14 cellular contexts compared by ENCODE assay signal in genomic region chr10:131199646-131200045, GRCh38.
"Had no signal": no experiment of that assay in that cellular context is flagged by ENCODE, and none has a peak within 500 bp of the region (broad histone marks: within the 10 kb centered on the region; RNA-seq: fewer than 3 reads in every experiment).

No MANE protein-coding gene starts in this region.

- H3K4me3 Mint-ChIP-seq: activated naive CD8-positive, alpha-beta T cell treated with anti-CD3 and anti-CD28 coated beads, Interleukin-2, amount 10 ng/mL, durations not matched to agents 7 days and 5 days; activated T-cell treated with anti-CD3 and anti-CD28 coated beads, Interleukin-2, amount 50 U/mL, for 72 hours; mesothelial cell of epicardium; neural crest cell; stimulated activated effector memory CD8-positive, alpha-beta T cell treated with anti-CD3 and anti-CD28 coated beads, Interleukin-12 subunit alpha, Interleukin-12 subunit beta, amount 100 ng/mL, for 72 hours had no signal

- H3K27me3 Mint-ChIP-seq: activated naive CD8-positive, alpha-beta T cell treated with anti-CD3 and anti-CD28 coated beads, Interleukin-2, amount 10 ng/mL, durations not matched to agents 7 days and 5 days had no signal

- H3K9me3 Mint-ChIP-seq: activated naive CD8-positive, alpha-beta T cell treated with anti-CD3 and anti-CD28 coated beads, Interleukin-2, amount 10 ng/mL, durations not matched to agents 7 days and 5 days; activated T-cell treated with anti-CD3 and anti-CD28 coated beads, Interleukin-2, amount 50 U/mL, for 72 hours; mesothelial cell of epicardium; stimulated activated effector memory CD8-positive, alpha-beta T cell treated with anti-CD3 and anti-CD28 coated beads, Interleukin-12 subunit alpha, Interleukin-12 subunit beta, amount 100 ng/mL, for 72 hours had no signal

- DNase-seq: activated CD4-positive, alpha-beta T cell treated with anti-CD3 and anti-CD28 coated beads, Interleukin-2, amount 50 U/mL, for 48 hours; activated naive CD8-positive, alpha-beta T cell treated with anti-CD3 and anti-CD28 coated beads, Interleukin-2, amount 10 ng/mL, durations not matched to agents 7 days and 5 days; activated T-cell treated with anti-CD3 and anti-CD28 coated beads, Interleukin-2, amount 50 U/mL, for 72 hours; brain microvascular endothelial cell; cortex of kidney; effector CD4-positive, alpha-beta T cell; foreskin keratinocyte; kidney glomerular epithelial cell; T-helper 1 cell; T1000 had no signal

- H3K27ac Mint-ChIP-seq: activated naive CD8-positive, alpha-beta T cell treated with anti-CD3 and anti-CD28 coated beads, Interleukin-2, amount 10 ng/mL, durations not matched to agents 7 days and 5 days; activated T-cell treated with anti-CD3 and anti-CD28 coated beads, Interleukin-2, amount 50 U/mL, for 72 hours; mesothelial cell of epicardium; stimulated activated effector memory CD8-positive, alpha-beta T cell treated with anti-CD3 and anti-CD28 coated beads, Interleukin-12 subunit alpha, Interleukin-12 subunit beta, amount 100 ng/mL, for 72 hours had no signal

- H3K36me3 Mint-ChIP-seq: activated naive CD8-positive, alpha-beta T cell treated with anti-CD3 and anti-CD28 coated beads, Interleukin-2, amount 10 ng/mL, durations not matched to agents 7 days and 5 days; mesothelial cell of epicardium; stimulated activated effector memory CD8-positive, alpha-beta T cell treated with anti-CD3 and anti-CD28 coated beads, Interleukin-12 subunit alpha, Interleukin-12 subunit beta, amount 100 ng/mL, for 72 hours had no signal

- ATAC-seq: activated CD4-positive, CD25-positive, alpha-beta regulatory T cell treated with anti-CD3 and anti-CD28 coated beads, Interleukin-2, amount 50 U/mL, for 24 hours; activated T-cell treated with anti-CD3 and anti-CD28 coated beads, Interleukin-2, amount 50 U/mL, for 72 hours; foreskin keratinocyte; stimulated activated effector memory CD8-positive, alpha-beta T cell treated with anti-CD3 and anti-CD28 coated beads, Interleukin-12 subunit alpha, Interleukin-12 subunit beta, amount 100 ng/mL, for 72 hours had no signal

- H3K4me1 Mint-ChIP-seq: activated naive CD8-positive, alpha-beta T cell treated with anti-CD3 and anti-CD28 coated beads, Interleukin-2, amount 10 ng/mL, durations not matched to agents 7 days and 5 days; mesothelial cell of epicardium; stimulated activated effector memory CD8-positive, alpha-beta T cell treated with anti-CD3 and anti-CD28 coated beads, Interleukin-12 subunit alpha, Interleukin-12 subunit beta, amount 100 ng/mL, for 72 hours had no signal
